In genomic region chr6:119200774-119201173, GRCh38 we compare ENCODE assay signal across 22 cellular contexts.
DNase-seq lines count a peak whose midpoint lies in the region; ATAC-seq, FAIRE-seq and TF ChIP-seq lines count a peak whose summit lies in the region.
"Had no signal": no experiment of that assay in that cellular context is flagged by ENCODE, and none has a peak within 500 bp of the region (broad histone marks: within the 10 kb centered on the region; RNA-seq: fewer than 3 reads in every experiment).

No MANE protein-coding gene starts in this region.

- peak; percentile 30 for ATAC-seq in left lung
- no peak for ATAC-seq in HG03342 (IDR thresholded peaks at IDR 0.05; ENCODE audit: unreplicated experiment)
- ATAC-seq: GM12878, K562 had no signal

- TF ChIP-seq CTCF in epithelial cell of proximal tubule (conservative IDR thresholded peaks at IDR 0.05; ENCODE audit: low read depth, low read length): no peak
- TF ChIP-seq CTCF in left lung (IDR thresholded peaks at IDR 0.05): no peak

- no peaks in the 10 kb centered on the region for H3K9me3 ChIP-seq in left lung
- H3K9me3 ChIP-seq: BLaER1, Caco-2 had no signal

- H3K27ac ChIP-seq in left lung (no peak overlapping the region), urinary bladder (ENCODE audit: low read depth) (peak overlapping the region; percentile 23)
- H3K27ac ChIP-seq: BLaER1, SK-N-MC had no signal

- no peak overlapping the region for H3K4me3 ChIP-seq in epithelial cell of proximal tubule (ENCODE audit: low read depth, low read length)
- H3K4me3 ChIP-seq in left lung: no peak overlapping the region
- H3K4me3 ChIP-seq in urinary bladder (ENCODE audit: low read depth, low read length): no peak overlapping the region
- H3K4me3 ChIP-seq: BLaER1, GM12878, K562, SK-N-MC had no signal

- H3K4me1 ChIP-seq in left lung (peaks cover 0 to 5% of the 10 kb centered on the region in 2 donors), urinary bladder (ENCODE audit: insufficient read depth) (no peaks in the 10 kb centered on the region)
- H3K4me1 ChIP-seq: Caco-2 had no signal

- H3K36me3 ChIP-seq in left lung (peaks cover 0 to 42% of the 10 kb centered on the region in 2 donors), urinary bladder (ENCODE audit: insufficient read depth) (no peaks in the 10 kb centered on the region)

- FAIRE-seq in RCC 7860 (lab: Jason Lieb, UNC): peak; percentile 44
- FAIRE-seq: GM12878, H54, K562 had no signal

- no peaks in the 10 kb centered on the region for H3K27me3 ChIP-seq in left lung
- H3K27me3 ChIP-seq: BLaER1 had no signal

- no peak for DNase-seq in RCC 7860 (ENCODE audit: low spot score)
- peak; percentile 64 for DNase-seq in epithelial cell of proximal tubule (ENCODE audit: low read depth)
- DNase-seq in left lung: no peak
- DNase-seq in HCEC 1CT: no peak
- no peak for DNase-seq in activated CD4-positive, CD25-positive, alpha-beta regulatory T cell treated with anti-CD3 and anti-CD28 coated beads, Interleukin-2, amount 50 U/mL, for 72 hours
- DNase-seq: Caco-2; CD4-positive, alpha-beta T cell; DND-41; MM.1S; NCI-H1048; NCI-H1436 treated with DMSO at 0.1 percent for 48 hours; NCI-H226; NCI-H510A treated with DMSO at 0.1 percent for 48 hours; NK-92 treated with Interleukin-12 subunit alpha and Interleukin-12 subunit beta, amount 100 ng/mL, for 24 hours; Right ventricle myocardium superior had no signal

- intact Hi-C loops in left lung (cut with DNase I): no loop called here
